Comparison of ENCODE assay signal across 1 cellular context in the genomic region with DNA sequence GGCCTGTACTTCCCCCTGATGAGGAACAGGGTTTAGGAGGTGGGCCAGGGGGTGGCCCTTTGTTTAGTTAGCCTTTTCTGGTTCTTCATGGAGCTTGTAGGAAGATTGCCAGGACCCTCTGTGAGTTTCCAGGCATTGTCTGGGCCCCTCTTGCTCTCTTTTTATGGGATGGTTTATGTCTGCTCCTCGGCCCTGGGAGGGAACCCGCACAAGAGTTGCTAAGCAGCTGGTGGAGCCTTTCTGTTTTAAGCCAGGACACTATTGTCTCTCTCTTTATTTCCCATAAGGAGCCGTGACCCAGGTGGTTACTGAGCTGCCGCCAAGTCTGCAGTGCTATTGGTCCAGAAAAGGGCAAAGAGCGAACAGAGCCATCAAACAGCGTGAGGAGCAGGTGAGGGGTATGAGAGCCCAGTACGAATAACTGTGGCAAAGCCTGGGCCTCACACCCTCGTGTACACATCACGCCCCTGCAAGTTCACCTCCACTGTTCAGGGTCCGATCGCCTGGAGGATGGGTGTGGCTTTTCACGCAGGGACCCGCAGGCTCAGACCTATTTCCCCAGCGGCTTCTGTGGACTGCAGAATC.
TF ChIP-seq lines count a peak whose summit lies in the region.

No MANE protein-coding gene starts in this region.

TF ChIP-seq in HepG2, 621 proteins besides CTCF, POLR2A, EP300 and RAD21 (continued from another document and continues in another):
- TF ChIP-seq ZNF512B (CRISPR knock-in tag; IDR thresholded peaks at IDR 0.05; ENCODE audit: borderline replicate concordance) (no peak), ZNF430 (CRISPR knock-in tag; IDR thresholded peaks at IDR 0.05) (0 out of 2 replicates have a peak, but pooled peaks have one; percentile 38), ZIK1 (CRISPR knock-in tag; IDR thresholded peaks at IDR 0.05; ENCODE audit: borderline replicate concordance, low read depth) (0 out of 2 replicates have a peak, but pooled peaks have one; percentile 42), HNF1A (IDR thresholded peaks at IDR 0.05; ENCODE audit: low read depth) (no peak), HNF1A (CRISPR knock-in tag; IDR thresholded peaks at IDR 0.05; ENCODE audit: borderline replicate concordance) (no peak), HMG20A (CRISPR knock-in tag; IDR thresholded peaks at IDR 0.05; ENCODE audit: borderline replicate concordance) (no peak), ZMYM3 (CRISPR knock-in tag; IDR thresholded peaks at IDR 0.05) (peak; percentile 26; the same call in 1 of the 2 replicates), GLI4 (CRISPR knock-in tag; IDR thresholded peaks at IDR 0.05; ENCODE audit: borderline replicate concordance) (no peak), ZBTB7B (CRISPR knock-in tag; IDR thresholded peaks at IDR 0.05) (peak; percentile 62; the same call in 1 of the 2 replicates), STAG1 (CRISPR knock-in tag; IDR thresholded peaks at IDR 0.05) (0 out of 2 replicates have a peak, but pooled peaks have one; percentile 14), IRF1 (CRISPR knock-in tag; IDR thresholded peaks at IDR 0.05; ENCODE audit: low read depth) (no peak), ATF2 (CRISPR knock-in tag; IDR thresholded peaks at IDR 0.05) (no peak), ZNF337 (CRISPR knock-in tag; IDR thresholded peaks at IDR 0.05; ENCODE audit: borderline replicate concordance, low read depth) (no peak), TAF15 (IDR thresholded peaks at IDR 0.05; ENCODE audit: low read depth, low read length, poor library complexity, severe bottlenecking) (no peak), SALL2 (CRISPR knock-in tag; IDR thresholded peaks at IDR 0.05) (no peak), MEIS1 (CRISPR knock-in tag; IDR thresholded peaks at IDR 0.05; ENCODE audit: borderline replicate concordance) (no peak), RELA (CRISPR knock-in tag; IDR thresholded peaks at IDR 0.05) (no peak), TFDP1 (CRISPR knock-in tag; IDR thresholded peaks at IDR 0.05; ENCODE audit: borderline replicate concordance) (peak; percentile 68; the same call in 1 of the 2 replicates), ZBTB8A (CRISPR knock-in tag; IDR thresholded peaks at IDR 0.05; ENCODE audit: borderline replicate concordance, low read depth) (no peak), ZMAT3 (CRISPR knock-in tag; conservative IDR thresholded peaks at IDR 0.05) (peak; percentile 56; the same call in 1 of the 2 replicates), NFE2L1 (CRISPR knock-in tag; IDR thresholded peaks at IDR 0.05; ENCODE audit: borderline replicate concordance) (no peak), SCMH1 (CRISPR knock-in tag; IDR thresholded peaks at IDR 0.05; ENCODE audit: borderline replicate concordance) (no peak), GMEB1 (CRISPR knock-in tag; IDR thresholded peaks at IDR 0.05; ENCODE audit: borderline replicate concordance) (no peak), ARID5B (CRISPR knock-in tag; IDR thresholded peaks at IDR 0.05) (peak; percentile 50)
- TF ChIP-seq, protein P1, sequence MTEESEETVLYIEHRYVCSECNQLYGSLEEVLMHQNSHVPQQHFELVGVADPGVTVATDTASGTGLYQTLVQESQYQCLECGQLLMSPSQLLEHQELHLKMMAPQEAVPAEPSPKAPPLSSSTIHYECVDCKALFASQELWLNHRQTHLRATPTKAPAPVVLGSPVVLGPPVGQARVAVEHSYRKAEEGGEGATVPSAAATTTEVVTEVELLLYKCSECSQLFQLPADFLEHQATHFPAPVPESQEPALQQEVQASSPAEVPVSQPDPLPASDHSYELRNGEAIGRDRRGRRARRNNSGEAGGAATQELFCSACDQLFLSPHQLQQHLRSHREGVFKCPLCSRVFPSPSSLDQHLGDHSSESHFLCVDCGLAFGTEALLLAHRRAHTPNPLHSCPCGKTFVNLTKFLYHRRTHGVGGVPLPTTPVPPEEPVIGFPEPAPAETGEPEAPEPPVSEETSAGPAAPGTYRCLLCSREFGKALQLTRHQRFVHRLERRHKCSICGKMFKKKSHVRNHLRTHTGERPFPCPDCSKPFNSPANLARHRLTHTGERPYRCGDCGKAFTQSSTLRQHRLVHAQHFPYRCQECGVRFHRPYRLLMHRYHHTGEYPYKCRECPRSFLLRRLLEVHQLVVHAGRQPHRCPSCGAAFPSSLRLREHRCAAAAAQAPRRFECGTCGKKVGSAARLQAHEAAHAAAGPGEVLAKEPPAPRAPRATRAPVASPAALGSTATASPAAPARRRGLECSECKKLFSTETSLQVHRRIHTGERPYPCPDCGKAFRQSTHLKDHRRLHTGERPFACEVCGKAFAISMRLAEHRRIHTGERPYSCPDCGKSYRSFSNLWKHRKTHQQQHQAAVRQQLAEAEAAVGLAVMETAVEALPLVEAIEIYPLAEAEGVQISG (CRISPR knock-in tag; IDR thresholded peaks at IDR 0.05), result 0 out of 2 replicates have a peak, but pooled peaks have one; percentile 24
- TF ChIP-seq, protein P2, sequence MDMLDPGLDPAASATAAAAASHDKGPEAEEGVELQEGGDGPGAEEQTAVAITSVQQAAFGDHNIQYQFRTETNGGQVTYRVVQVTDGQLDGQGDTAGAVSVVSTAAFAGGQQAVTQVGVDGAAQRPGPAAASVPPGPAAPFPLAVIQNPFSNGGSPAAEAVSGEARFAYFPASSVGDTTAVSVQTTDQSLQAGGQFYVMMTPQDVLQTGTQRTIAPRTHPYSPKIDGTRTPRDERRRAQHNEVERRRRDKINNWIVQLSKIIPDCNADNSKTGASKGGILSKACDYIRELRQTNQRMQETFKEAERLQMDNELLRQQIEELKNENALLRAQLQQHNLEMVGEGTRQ (IDR thresholded peaks at IDR 0.05; ENCODE audit: low read depth, low read length), result no peak
- TF ChIP-seq, protein P2 (CRISPR knock-in tag; IDR thresholded peaks at IDR 0.05; ENCODE audit: borderline replicate concordance), result 0 out of 2 replicates have a peak, but pooled peaks have one; percentile 3
